ENCODE assay signal across 21 cellular contexts in genomic region chr2:158391361-158391760, GRCh38.
DNase-seq lines count a peak whose midpoint lies in the region; ATAC-seq and TF ChIP-seq lines count a peak whose summit lies in the region.
"Had no signal": no experiment of that assay in that cellular context is flagged by ENCODE, and none has a peak within 500 bp of the region (broad histone marks: within the 10 kb centered on the region; RNA-seq: fewer than 3 reads in every experiment).

No MANE protein-coding gene starts in this region.

- H3K4me1 ChIP-seq in smooth muscle cell (ENCODE audit: low read depth): peaks cover 15% of the 10 kb centered on the region
- H3K4me1 ChIP-seq: BLaER1, HAP-1 had no signal

- no peaks in the 10 kb centered on the region for H3F3A ChIP-seq in smooth muscle cell (ENCODE audit: low read depth)

- H3K4me3 ChIP-seq in smooth muscle cell: no peak overlapping the region
- H3K4me3 ChIP-seq: BLaER1, GM23248, HAP-1, SK-N-MC had no signal

- H3K27me3 ChIP-seq in smooth muscle cell (ENCODE audit: low read depth): no peaks in the 10 kb centered on the region
- H3K27me3 ChIP-seq: BLaER1 had no signal

- intact Hi-C loops in Calu3 (cut with micrococcal nuclease; ENCODE audit: unreplicated experiment): no loop called here

- H3K4me1 Mint-ChIP-seq in activated naive CD4-positive, alpha-beta T cell treated with anti-CD3 and anti-CD28 coated beads, Interleukin-2, amount 50 U/mL, for 24 hours: peaks cover 8% of the 10 kb centered on the region
- peaks cover 41% of the 10 kb centered on the region for H3K4me1 Mint-ChIP-seq in Calu3 (ENCODE audit: low read depth, unreplicated experiment)

- no peaks in the 10 kb centered on the region for H3K79me2 ChIP-seq in smooth muscle cell (ENCODE audit: low read depth)

- H3K9ac ChIP-seq in smooth muscle cell (ENCODE audit: low read depth): no peak overlapping the region
- H3K9ac ChIP-seq: BLaER1, GM23248 had no signal

- no peaks in the 10 kb centered on the region for H4K20me1 ChIP-seq in smooth muscle cell (ENCODE audit: low read depth)
- H4K20me1 ChIP-seq: BLaER1 had no signal

- H3K27ac Mint-ChIP-seq in activated naive CD4-positive, alpha-beta T cell treated with anti-CD3 and anti-CD28 coated beads, Interleukin-2, amount 50 U/mL, for 24 hours: peak overlapping the region; percentile 48
- H3K27ac Mint-ChIP-seq in Calu3 (ENCODE audit: unreplicated experiment): peak overlapping the region; percentile 71
- H3K27ac Mint-ChIP-seq: CD4-positive, CD25-positive, alpha-beta regulatory T cell had no signal

- H3K4me3 Mint-ChIP-seq in activated naive CD4-positive, alpha-beta T cell treated with anti-CD3 and anti-CD28 coated beads, Interleukin-2, amount 50 U/mL, for 24 hours: no peak overlapping the region
- H3K4me3 Mint-ChIP-seq in Calu3 (ENCODE audit: low read depth, unreplicated experiment): no peak overlapping the region
- H3K4me3 Mint-ChIP-seq: CD4-positive, CD25-positive, alpha-beta regulatory T cell had no signal

- TF ChIP-seq CTCF in Calu3 (IDR thresholded peaks at IDR 0.05; ENCODE audit: unreplicated experiment): no peak
- TF ChIP-seq CTCF in smooth muscle cell (IDR thresholded peaks at IDR 0.05; ENCODE audit: borderline replicate concordance, insufficient read depth, poor library complexity, severe bottlenecking): no peak

- no peak overlapping the region for H3K4me2 ChIP-seq in smooth muscle cell
- H3K4me2 ChIP-seq: BLaER1 had no signal

- no peaks in the 10 kb centered on the region for H3K9me3 ChIP-seq in smooth muscle cell (replicated peaks; ENCODE audit: low read depth)
- H3K9me3 ChIP-seq: BLaER1, HAP-1 had no signal

- DNase-seq in activated naive CD4-positive, alpha-beta T cell (lab: John Stamatoyannopoulos, UW): no peak
- no peak for DNase-seq in Calu3
- no peak for DNase-seq in epithelial cell of prostate (ENCODE audit: low read depth, low spot score)
- no peak for DNase-seq in smooth muscle cell (lab: John Stamatoyannopoulos, UW; ENCODE audit: unreplicated experiment)
- DNase-seq in OCI-M1 (lab: John Stamatoyannopoulos, UW): no peak
- DNase-seq: Kasumi-1, NCI-H1092 treated with DMSO at 0.1 percent for 48 hours, NCI-H1436, NCI-H187, NCI-H2081 treated with DMSO at 0.1 percent for 48 hours, NCI-H2171, NCI-H510A, SIG-M5 had no signal

- BruUV-seq in Calu3 (replicated peaks; lab: Mats Ljungman, UMichigan): no TSS peak

- no peaks in the 10 kb centered on the region for H3K9me3 Mint-ChIP-seq in activated naive CD4-positive, alpha-beta T cell treated with anti-CD3 and anti-CD28 coated beads, Interleukin-2, amount 50 U/mL, for 24 hours
- no peaks in the 10 kb centered on the region for H3K9me3 Mint-ChIP-seq in Calu3 (ENCODE audit: low read depth, unreplicated experiment)

- H2AFZ ChIP-seq in smooth muscle cell (ENCODE audit: low read depth): peak overlapping the region; percentile 39
- H2AFZ ChIP-seq: GM23248 had no signal

- H3K27me3 Mint-ChIP-seq in activated naive CD4-positive, alpha-beta T cell treated with anti-CD3 and anti-CD28 coated beads, Interleukin-2, amount 50 U/mL, for 24 hours: peaks cover 3% of the 10 kb centered on the region
- H3K27me3 Mint-ChIP-seq in Calu3 (ENCODE audit: unreplicated experiment): no peaks in the 10 kb centered on the region

- H3K27ac ChIP-seq in epithelial cell of prostate (peak overlapping the region; percentile 54), smooth muscle cell (ENCODE audit: low read depth) (no peak overlapping the region)
- H3K27ac ChIP-seq: BLaER1, GM23248, HL-60, SK-N-MC had no signal

- ATAC-seq in HG03108 (IDR thresholded peaks at IDR 0.05; ENCODE audit: unreplicated experiment): no peak

- CTCF ChIA-PET in Calu3 (lab: Charles Lee): no interaction called here

- H3K36me3 ChIP-seq in smooth muscle cell (ENCODE audit: low read depth): no peaks in the 10 kb centered on the region
- H3K36me3 ChIP-seq: BLaER1, HAP-1 had no signal

- no peaks in the 10 kb centered on the region for H3K36me3 Mint-ChIP-seq in activated naive CD4-positive, alpha-beta T cell treated with anti-CD3 and anti-CD28 coated beads, Interleukin-2, amount 50 U/mL, for 24 hours
- H3K36me3 Mint-ChIP-seq in Calu3 (ENCODE audit: insufficient read depth, unreplicated experiment): no peaks in the 10 kb centered on the region
- H3K36me3 Mint-ChIP-seq: CD4-positive, CD25-positive, alpha-beta regulatory T cell had no signal
